Comparison of ENCODE assay signal across 17 cellular contexts in genomic region chr2:219614076-219614860, GRCh38. TPM values are rescaled to one million over a fixed set of nuclear protein-coding genes. Genes with fewer than 3 reads are reported as not detected.
DNase-seq lines count a peak whose midpoint lies in the region; ATAC-seq and TF ChIP-seq lines count a peak whose summit lies in the region.
"Had no signal": no experiment of that assay in that cellular context is flagged by ENCODE, and none has a peak within 500 bp of the region (broad histone marks: within the 10 kb centered on the region; RNA-seq: fewer than 3 reads in every experiment).

No MANE protein-coding gene starts in this region.

- no TSS peak for BruUV-seq in Panc1 (replicated peaks; lab: Mats Ljungman, UMichigan)

- no peak overlapping the region for H2BK12ac ChIP-seq in neuronal stem cell (ENCODE audit: low read length)

- H3K36me3 Mint-ChIP-seq in natural killer cell, result peaks cover 6% of the 10 kb centered on the region
- H3K36me3 Mint-ChIP-seq in natural killer cell treated with Interleukin-12 subunit alpha and Interleukin-12 subunit beta and Interleukin-15 and Interleukin-18, amount 100 ng/mL, for 72 hours, result peaks cover 6% of the 10 kb centered on the region

- H3K79me1 ChIP-seq in neuronal stem cell (ENCODE audit: low read depth, low read length), result no peaks in the 10 kb centered on the region

- H3K18ac ChIP-seq in neuronal stem cell (ENCODE audit: low read length), result no peak overlapping the region

- intact Hi-C loops in natural killer cell (cut with micrococcal nuclease), result no loop called here
- intact Hi-C loops in Panc1 (cut with micrococcal nuclease; ENCODE audit: unreplicated experiment), result no loop called here

- no peak for DNase-seq in natural killer cell
- no peak for DNase-seq in natural killer cell treated with Interleukin-12 subunit alpha and Interleukin-12 subunit beta and Interleukin-15 and Interleukin-18, amount 100 ng/mL, for 72 hours (ENCODE audit: low spot score)
- no peak for DNase-seq in Panc1 (ENCODE audit: low read depth, low spot score)
- no peak for DNase-seq in neuronal stem cell (ENCODE audit: low spot score)
- DNase-seq in GM13976 (ENCODE audit: low spot score), result no peak
- no peak for DNase-seq in NCI-H2081 treated with DMSO at 0.1 percent for 48 hours (lab: John Stamatoyannopoulos, UW)
- no peak for DNase-seq in central memory CD4-positive, alpha-beta T cell
- DNase-seq: C1 segment of cervical spinal cord; Calu3; CD8-positive, alpha-beta memory T cell; DMS153; GOT3; NCI-H1694; NCI-H2081; NCI-H524 treated with DMSO at 0.1 percent for 48 hours had no signal

- peak overlapping the region; percentile 2 for H3K14ac ChIP-seq in neuronal stem cell (ENCODE audit: low read length)

- no peak overlapping the region for H3K4me2 ChIP-seq in neuronal stem cell (ENCODE audit: insufficient read depth, low read length, poor library complexity, severe bottlenecking)

- ATAC-seq in natural killer cell (no peak), Panc1 (peak; percentile 9; the same call in 1 of the 2 replicates)
- no peak for ATAC-seq in natural killer cell treated with Interleukin-12 subunit alpha and Interleukin-12 subunit beta and Interleukin-15 and Interleukin-18, amount 100 ng/mL, for 72 hours

- H2BK15ac ChIP-seq in neuronal stem cell (ENCODE audit: low read length), result no peak overlapping the region

- H2BK120ac ChIP-seq in neuronal stem cell (ENCODE audit: low read depth, low read length), result no peak overlapping the region

- no peaks in the 10 kb centered on the region for H3K36me3 ChIP-seq in Panc1 (ENCODE audit: control insufficient read depth, insufficient read depth, low read length)
- H3K36me3 ChIP-seq in neuronal stem cell (replicated peaks in 1 of 2; ENCODE audit: control insufficient read depth in 2 of 2, insufficient read depth in 2 of 2, low read length in 2 of 2), result peaks cover 2 to 30% of the 10 kb centered on the region in 2 donors

- no CpG with 5 or more reads among the region's 11 CpGs for WGBS in neuronal stem cell (ENCODE audit: extremely low coverage in 2 of 2, insufficient read length in 2 of 2, insufficient replicate concordance in 1 of 2), 2 donors

- H4K8ac ChIP-seq in neuronal stem cell (ENCODE audit: low read depth, low read length), result no peak overlapping the region

- no peaks in the 10 kb centered on the region for H3K9me3 ChIP-seq in Panc1 (ENCODE audit: control insufficient read depth, insufficient read depth, low read depth, low read length)
- no peaks in the 10 kb centered on the region for H3K9me3 ChIP-seq in neuronal stem cell (replicated peaks in 1 of 2; ENCODE audit: control insufficient read depth in 2 of 2, insufficient read depth in 1 of 2, low read depth in 1 of 2, low read length in 2 of 2)

- no peak overlapping the region for H3K27ac ChIP-seq in Panc1 (ENCODE audit: low read length)
- no peak overlapping the region for H3K27ac ChIP-seq in neuronal stem cell (replicated peaks; ENCODE audit: low read length)

- peak overlapping the region in 1 of 2 donors; percentile 9 for H3K27ac Mint-ChIP-seq in natural killer cell
- no peak overlapping the region for H3K27ac Mint-ChIP-seq in natural killer cell treated with Interleukin-12 subunit alpha and Interleukin-12 subunit beta and Interleukin-15 and Interleukin-18, amount 100 ng/mL, for 72 hours
- H3K27ac Mint-ChIP-seq: IgD-negative memory B cell had no signal

- peaks cover 8 to 22% of the 10 kb centered on the region in 2 donors for H3K4me1 Mint-ChIP-seq in natural killer cell
- H3K4me1 Mint-ChIP-seq in natural killer cell treated with Interleukin-12 subunit alpha and Interleukin-12 subunit beta and Interleukin-15 and Interleukin-18, amount 100 ng/mL, for 72 hours (ENCODE audit: low read depth in 2 of 2), result peaks cover 8 to 16% of the 10 kb centered on the region in 2 donors

- POLR2A ChIA-PET in Panc1 (lab: Charles Lee), result no interaction called here

- peak overlapping the region; percentile 31 for H3K4me3 Mint-ChIP-seq in natural killer cell
- no peak overlapping the region for H3K4me3 Mint-ChIP-seq in natural killer cell treated with Interleukin-12 subunit alpha and Interleukin-12 subunit beta and Interleukin-15 and Interleukin-18, amount 100 ng/mL, for 72 hours
- H3K4me3 Mint-ChIP-seq: CD8-positive, alpha-beta memory T cell had no signal

- no peak overlapping the region for H2AK5ac ChIP-seq in neuronal stem cell (ENCODE audit: low read depth, low read length)

- no peaks in the 10 kb centered on the region for H3K9me3 Mint-ChIP-seq in natural killer cell
- H3K9me3 Mint-ChIP-seq in natural killer cell treated with Interleukin-12 subunit alpha and Interleukin-12 subunit beta and Interleukin-15 and Interleukin-18, amount 100 ng/mL, for 72 hours, result no peaks in the 10 kb centered on the region
- H3K9me3 Mint-ChIP-seq: CD8-positive, alpha-beta memory T cell; IgD-negative memory B cell had no signal

- TF ChIP-seq CTCF in natural killer cell (IDR thresholded peaks at IDR 0.05) (no peak), Panc1 (IDR thresholded peaks at IDR 0.05) (no peak), GM13976 (IDR thresholded peaks at IDR 0.05; ENCODE audit: borderline replicate concordance, control extremely low read depth, extremely low read depth, insufficient read depth, missing control alignments) (no peak)

- no peak overlapping the region for H4K91ac ChIP-seq in neuronal stem cell (ENCODE audit: low read depth, low read length, poor library complexity)

- H3K27me3 Mint-ChIP-seq in natural killer cell (ENCODE audit: low read depth in 2 of 2), result no peaks in the 10 kb centered on the region
- H3K27me3 Mint-ChIP-seq in natural killer cell treated with Interleukin-12 subunit alpha and Interleukin-12 subunit beta and Interleukin-15 and Interleukin-18, amount 100 ng/mL, for 72 hours, result no peaks in the 10 kb centered on the region
- H3K27me3 Mint-ChIP-seq: CD8-positive, alpha-beta memory T cell; IgD-negative memory B cell had no signal

- CTCF ChIA-PET in Panc1 (lab: Charles Lee), result no interaction called here

- H3K4me1 ChIP-seq in Panc1 (ENCODE audit: control insufficient read depth, insufficient read depth, low read length), result no peaks in the 10 kb centered on the region
- no peaks in the 10 kb centered on the region for H3K4me1 ChIP-seq in neuronal stem cell (ENCODE audit: control insufficient read depth in 2 of 2, insufficient read depth in 1 of 2, low read depth in 1 of 2, low read length in 2 of 2)

- in situ Hi-C loops in Panc1 (cut with HindIII; ENCODE audit: low pct_unique_long_range_greater_than_20kb, low sequenced_read_pairs) (no loop called here), GM13976 (cut with MboI; ENCODE audit: low sequenced_read_pairs, unreplicated experiment) (no loop called here)

- H3K4me3 ChIP-seq in Panc1 (ENCODE audit: low read depth in 2 of 2, low read length in 2 of 2), result no peak overlapping the region
- no peak overlapping the region for H3K4me3 ChIP-seq in neuronal stem cell (ENCODE audit: low read length in 2 of 2)

- H3K9ac ChIP-seq in neuronal stem cell (ENCODE audit: low read depth, low read length, poor library complexity), result peak overlapping the region; percentile 16

- no peak overlapping the region for H3K4ac ChIP-seq in neuronal stem cell (ENCODE audit: low read length)

- H2AFZ ChIP-seq in neuronal stem cell (ENCODE audit: low read length), result no peak overlapping the region

- no peak overlapping the region for H2BK5ac ChIP-seq in neuronal stem cell (ENCODE audit: low read length)

- H3K23ac ChIP-seq in neuronal stem cell (ENCODE audit: low read depth, low read length, poor library complexity), result no peak overlapping the region

- H3K27me3 ChIP-seq in Panc1 (ENCODE audit: control insufficient read depth, insufficient read depth, low read length), result no peaks in the 10 kb centered on the region
- no peaks in the 10 kb centered on the region for H3K27me3 ChIP-seq in neuronal stem cell (ENCODE audit: control insufficient read depth in 3 of 3, insufficient read depth in 3 of 3, low read depth in 1 of 3, low read length in 3 of 3)

RNA-seq across cellular contexts. Expression of gene SLC4A3, which starts 13.2 kb away (rescaled TPM):
- total RNA-seq in natural killer cell (under 1 TPM in 2 of 3 donors, not detected in 1; 0.15 to 0.45 TPM), Panc1 (2021; ENCODE audit: unreplicated experiment) (13.5 TPM)
- not detected for total RNA-seq in natural killer cell treated with Interleukin-12 subunit alpha and Interleukin-12 subunit beta and Interleukin-15 and Interleukin-18, amount 100 ng/mL, for 72 hours
- 22.5 TPM for polyA plus RNA-seq in Panc1 (2012; ENCODE audit: insufficient read length)
- polyA plus RNA-seq in neuronal stem cell (2013, experiment 1 of 2), result 3.2 TPM
- polyA plus RNA-seq in neuronal stem cell (2013, experiment 2 of 2), result 3.4 TPM
- total RNA-seq: OCI-LY7 had no signal
- polyA plus RNA-seq: CD8-positive, alpha-beta memory T cell; IgD-negative memory B cell had no signal

RNA-seq across cellular contexts. Expression of gene STK11IP, which starts 16.6 kb away (rescaled TPM):
- total RNA-seq in natural killer cell (10 to 100 TPM; 56.1 to 76.0 (median 65.2) TPM), Panc1 (2021; ENCODE audit: unreplicated experiment) (48.2 TPM)
- total RNA-seq in natural killer cell treated with Interleukin-12 subunit alpha and Interleukin-12 subunit beta and Interleukin-15 and Interleukin-18, amount 100 ng/mL, for 72 hours, result 10 to 100 TPM; 27.7 to 50.7 TPM
- polyA plus RNA-seq in Panc1 (2012; ENCODE audit: insufficient read length), result 36.1 TPM
- polyA plus RNA-seq in neuronal stem cell (2013, experiment 1 of 2), result 12.9 TPM
- polyA plus RNA-seq in neuronal stem cell (2013, experiment 2 of 2), result 12.0 TPM

RNA-seq across cellular contexts. Expression of gene INHA, which starts 42.2 kb away (rescaled TPM):
- total RNA-seq in natural killer cell, result not detected
- not detected for total RNA-seq in natural killer cell treated with Interleukin-12 subunit alpha and Interleukin-12 subunit beta and Interleukin-15 and Interleukin-18, amount 100 ng/mL, for 72 hours
- total RNA-seq in Panc1 (2021; ENCODE audit: unreplicated experiment), result 1.2 TPM
- 2.3 TPM for polyA plus RNA-seq in Panc1 (2012; ENCODE audit: insufficient read length)
- 0.50 TPM for polyA plus RNA-seq in neuronal stem cell (2013, experiment 1 of 2)
- polyA plus RNA-seq in neuronal stem cell (2013, experiment 2 of 2), result 0.35 TPM
- total RNA-seq: CD8-positive, alpha-beta memory T cell; OCI-LY7 had no signal
- polyA plus RNA-seq: CD8-positive, alpha-beta memory T cell; IgD-negative memory B cell had no signal

RNA-seq across cellular contexts. Expression of gene OBSL1, which starts 42.9 kb away (rescaled TPM):
- total RNA-seq in natural killer cell (1 to 10 TPM in 1 of 3 donors, under 1 TPM in 2; 0.07 to 8.8 (median 0.32) TPM), Panc1 (2021; ENCODE audit: unreplicated experiment) (25.5 TPM)
- total RNA-seq in natural killer cell treated with Interleukin-12 subunit alpha and Interleukin-12 subunit beta and Interleukin-15 and Interleukin-18, amount 100 ng/mL, for 72 hours, result 1 to 10 TPM in 1 of 2 donors, not detected in 1; 2.9 TPM
- polyA plus RNA-seq in Panc1 (2012; ENCODE audit: insufficient read length), result 53.9 TPM
- polyA plus RNA-seq in neuronal stem cell (2013, experiment 1 of 2), result 40.6 TPM
- 41.4 TPM for polyA plus RNA-seq in neuronal stem cell (2013, experiment 2 of 2)
- polyA plus RNA-seq: CD8-positive, alpha-beta memory T cell; IgD-negative memory B cell had no signal

Comparison
In these comparisons a context has a peak if more than half of its experiments do, and no peak if none do; other contexts are left out.
1. RNA of gene SLC4A3, which starts 13.2 kb away (total RNA-seq): 13.5 TPM in Panc1 (single experiment); 0.15 to 0.45 TPM in natural killer cell and not detected in natural killer cell treated with Interleukin-12 subunit alpha and Interleukin-12 subunit beta and Interleukin-15 and Interleukin-18, amount 100 ng/mL, for 72 hours; every median in the first group is over 10 times any median in the second.